11 cellular contexts compared by ENCODE assay signal in the genomic region with DNA sequence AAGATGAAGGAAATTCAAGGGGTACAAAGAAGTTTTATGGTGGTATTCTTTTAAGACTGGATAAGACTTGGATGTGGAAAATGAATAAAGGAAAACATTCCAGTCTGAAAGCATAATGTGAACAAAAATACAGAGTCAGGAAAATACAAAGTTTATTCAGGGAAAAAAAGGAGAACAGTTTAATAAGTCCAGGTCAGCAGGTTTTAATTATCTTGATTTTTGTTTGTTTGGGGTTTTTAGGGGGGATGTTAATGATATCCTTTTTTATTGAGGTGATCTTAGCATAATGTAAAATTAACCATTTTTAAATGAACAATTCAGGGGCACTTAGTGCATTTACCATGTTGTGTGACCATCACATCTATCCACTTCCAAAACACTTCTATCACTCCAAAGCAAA.
"Had no signal": no experiment of that assay in that cellular context is flagged by ENCODE, and none has a peak within 500 bp of the region (broad histone marks: within the 10 kb centered on the region; RNA-seq: fewer than 3 reads in every experiment).

No MANE protein-coding gene starts in this region.

- DNase-seq: GM23248, GOT3, H7, H9, HCEC 1CT, HFFc6 had no signal

- H3K4me3 ChIP-seq: GM23248, GM23338, HAP-1 had no signal

- H3K4me1 ChIP-seq: HAP-1 had no signal

- H3K9ac ChIP-seq: GM23248 had no signal

- H3K27ac ChIP-seq: GM23248 had no signal

- H3K36me3 ChIP-seq: HAP-1 had no signal

- ATAC-seq: GM23338, HCT116 had no signal

- H3K9me3 ChIP-seq: HAP-1 had no signal

- H3K4me2 ChIP-seq: GM23338 had no signal

- H2AFZ ChIP-seq: GM23248, GM23338 had no signal

- FAIRE-seq: H1, H54 had no signal
